In genomic region chr2:241289053-241289452, GRCh38 we compare ENCODE assay signal across 18 cellular contexts.
"Had no signal": no experiment of that assay in that cellular context is flagged by ENCODE, and none has a peak within 500 bp of the region (broad histone marks: within the 10 kb centered on the region; RNA-seq: fewer than 3 reads in every experiment).

No MANE protein-coding gene starts in this region.

- H3K9me3 ChIP-seq: mucosa of descending colon, neutrophil, tibial nerve had no signal

- H3K27ac ChIP-seq: neutrophil, tibial nerve had no signal

- H3K27me3 ChIP-seq: dorsolateral prefrontal cortex, neutrophil, tibial nerve had no signal

- H3K36me3 ChIP-seq: tibial nerve had no signal

- DNase-seq: activated CD4-positive, alpha-beta memory T cell treated with anti-CD3 and anti-CD28 coated beads, Interleukin-2, amount 10 ng/mL, durations not matched to agents 7 days and 5 days; activated CD4-positive, alpha-beta T cell treated with anti-CD3 and anti-CD28 coated beads for 4 hours; activated naive CD4-positive, alpha-beta T cell treated with Interleukin-2 at 50 U/mL for 16 hours; activated naive CD8-positive, alpha-beta T cell treated with anti-CD3 and anti-CD28 coated beads, Interleukin-2, amount 50 U/mL, for 24 hours; aorta; dorsolateral prefrontal cortex; endodermal cell; left colon; mucosa of descending colon; naive thymus-derived CD4-positive, alpha-beta T cell; posterior cingulate gyrus; stimulated activated CD4-positive, alpha-beta T cell treated with anti-CD3 and anti-CD28 coated beads, Interleukin-2, amount 100 ng/mL, for 48 hours; stimulated activated naive CD4-positive, alpha-beta T cell treated with Interleukin-2 at 50 U/mL for 16 hours; substantia nigra; T-helper 2 cell had no signal

- ATAC-seq: left colon; mucosa of descending colon; naive thymus-derived CD4-positive, alpha-beta T cell; WTC11 had no signal

- H3K4me3 ChIP-seq: dorsolateral prefrontal cortex, mucosa of descending colon, tibial nerve had no signal
